In genomic region chr3:14406336-14406735, GRCh38 we compare ENCODE assay signal across 1 cellular context.
TF ChIP-seq lines count a peak whose summit lies in the region.

No MANE protein-coding gene starts in this region.

TF ChIP-seq in GM12878, 131 proteins besides CTCF, POLR2A, EP300 and RAD21 (continued from another document):
- no peak for TF ChIP-seq ZBTB33 (IDR thresholded peaks at IDR 0.05)
- TF ChIP-seq MEF2A (IDR thresholded peaks at IDR 0.05; ENCODE audit: insufficient read depth, low read depth, low read length): no peak
- no peak for TF ChIP-seq RBBP5 (conservative IDR thresholded peaks at IDR 0.05)
- no peak for TF ChIP-seq NFYA (IDR thresholded peaks at IDR 0.05; ENCODE audit: borderline replicate concordance, low read depth, low read length)
- no peak for TF ChIP-seq SP1 (IDR thresholded peaks at IDR 0.05; ENCODE audit: low read depth, low read length)
- no peak for TF ChIP-seq CBX5 (IDR thresholded peaks at IDR 0.05; ENCODE audit: low read depth)
- no peak for TF ChIP-seq RELB (IDR thresholded peaks at IDR 0.05; ENCODE audit: low read depth)
- TF ChIP-seq RFX5 (IDR thresholded peaks at IDR 0.05; ENCODE audit: low read depth, low read length): no peak
- no peak for TF ChIP-seq SMARCA5 (IDR thresholded peaks at IDR 0.05)
- TF ChIP-seq MXI1 (IDR thresholded peaks at IDR 0.05; ENCODE audit: low read depth, low read length): no peak
- TF ChIP-seq CEBPZ (IDR thresholded peaks at IDR 0.05; ENCODE audit: low read depth, low read length): no peak
- no peak for TF ChIP-seq ZNF274 (IDR thresholded peaks at IDR 0.05; ENCODE audit: insufficient read depth, insufficient read length)
- TF ChIP-seq SIN3A (IDR thresholded peaks at IDR 0.05; ENCODE audit: low read depth, low read length): no peak
- no peak for TF ChIP-seq ATF2 (IDR thresholded peaks at IDR 0.05; ENCODE audit: low read length)
- no peak for TF ChIP-seq NR2C1 (IDR thresholded peaks at IDR 0.05)
- no peak for TF ChIP-seq ZNF592 (IDR thresholded peaks at IDR 0.05)
- no peak for TF ChIP-seq ELK1 (IDR thresholded peaks at IDR 0.05; ENCODE audit: low read depth, low read length)
